2 cellular contexts compared by ENCODE assay signal in genomic region chr1:9165396-9165795, GRCh38.
TF ChIP-seq lines count a peak whose summit lies in the region.

No MANE protein-coding gene starts in this region.

TF ChIP-seq in IMR-90, 13 proteins besides CTCF, POLR2A, EP300 and RAD21 (continued from another document):
- no peak for TF ChIP-seq SMC3 (IDR thresholded peaks at IDR 0.05; ENCODE audit: low read depth, low read length)
- no peak for TF ChIP-seq CHD1 (IDR thresholded peaks at IDR 0.05; ENCODE audit: low read depth, low read length)
- TF ChIP-seq USF2 (IDR thresholded peaks at IDR 0.05; ENCODE audit: low read depth, low read length): no peak
- no peak for TF ChIP-seq CEBPB (IDR thresholded peaks at IDR 0.05; ENCODE audit: low read depth, low read length)
- no peak for TF ChIP-seq ELK1 (IDR thresholded peaks at IDR 0.05; ENCODE audit: borderline replicate concordance, low read depth, low read length)
- no peak for TF ChIP-seq BHLHE40 (IDR thresholded peaks at IDR 0.05; ENCODE audit: low read depth, low read length)
- no peak for TF ChIP-seq NFE2L2 (IDR thresholded peaks at IDR 0.05; ENCODE audit: low read depth, low read length)
- TF ChIP-seq RFX5 (IDR thresholded peaks at IDR 0.05; ENCODE audit: low read depth, low read length): no peak
- TF ChIP-seq MAZ (IDR thresholded peaks at IDR 0.05; ENCODE audit: borderline replicate concordance, low read depth, low read length): no peak
- no peak for TF ChIP-seq MXI1 (IDR thresholded peaks at IDR 0.05; ENCODE audit: borderline replicate concordance, low read depth, low read length)
- TF ChIP-seq RCOR1 (IDR thresholded peaks at IDR 0.05; ENCODE audit: insufficient replicate concordance, low read length): no peak
TF ChIP-seq in IMR-90: peak in this region for 0.

TF ChIP-seq in endothelial cell of umbilical vein, 7 proteins besides CTCF, POLR2A, EP300 and RAD21 (continued from another document):
- TF ChIP-seq POLR2AphosphoS5 (IDR thresholded peaks at IDR 0.05; ENCODE audit: insufficient read depth, low read depth, low read length): no peak
- TF ChIP-seq MYC (IDR thresholded peaks at IDR 0.05; ENCODE audit: low read depth, low read length): no peak
- TF ChIP-seq EZH2 (IDR thresholded peaks at IDR 0.05; ENCODE audit: borderline replicate concordance, low read depth, low read length, severe bottlenecking): no peak
- no peak for TF ChIP-seq GATA2 (IDR thresholded peaks at IDR 0.05; ENCODE audit: insufficient read depth, insufficient read length, low read depth, low read length)
- TF ChIP-seq MAX (IDR thresholded peaks at IDR 0.05; ENCODE audit: insufficient read depth, insufficient read length): no peak
